ENCODE assay signal across 9 cellular contexts in the genomic region with DNA sequence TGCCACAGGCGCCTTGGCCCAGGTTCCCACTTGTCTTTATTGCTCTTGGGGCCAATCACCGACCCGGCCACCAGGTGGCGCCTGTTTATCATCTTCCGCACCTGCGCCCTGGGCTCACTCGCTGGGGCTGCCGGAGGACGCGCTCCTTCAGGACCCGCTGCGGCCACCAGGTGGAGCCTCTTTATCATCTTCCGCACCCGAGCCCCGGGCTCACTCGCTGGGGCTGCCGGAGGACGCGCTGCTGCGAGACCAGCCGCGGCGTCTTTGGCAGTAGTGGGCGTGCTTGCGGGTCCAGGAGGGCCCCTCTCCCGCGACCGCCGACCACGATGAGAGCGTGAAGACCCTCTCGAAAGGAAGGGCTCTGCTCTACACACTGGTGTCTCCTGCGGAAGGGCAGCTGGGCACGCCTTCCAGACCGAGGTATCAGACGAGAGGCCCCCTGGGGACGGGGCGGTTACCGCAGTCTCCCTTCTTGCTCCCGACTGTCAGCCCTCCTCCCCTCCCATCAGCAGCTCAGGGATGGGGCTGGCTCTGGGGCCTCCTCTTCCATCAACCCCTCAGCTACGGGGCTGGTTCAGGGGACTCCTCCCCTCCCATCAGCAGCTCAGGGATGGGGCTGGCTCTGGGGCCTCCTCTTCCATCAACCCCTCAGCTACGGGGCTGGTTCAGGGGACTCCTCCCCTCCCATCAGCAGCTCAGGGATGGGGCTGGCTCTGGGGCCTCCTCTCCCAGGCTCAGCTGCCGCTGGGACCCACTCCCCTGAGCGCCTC. TPM values are rescaled to one million over a fixed set of nuclear protein-coding genes. Genes with fewer than 3 reads are reported as not detected.
DNase-seq lines count a peak whose midpoint lies in the region; TF ChIP-seq lines count a peak whose summit lies in the region.
"Not testable (repeated sequence)": the region's sequence is repeated elsewhere in the genome, so short reads cannot be mapped to it uniquely, and the experiment has no call there.
"Had no signal": no experiment of that assay in that cellular context is flagged by ENCODE, and none has a peak within 500 bp of the region (broad histone marks: within the 10 kb centered on the region; RNA-seq: fewer than 3 reads in every experiment).

No MANE protein-coding gene starts in this region.

- not testable (repeated sequence) for H3K36me3 ChIP-seq in neural progenitor cell

- H3F3A ChIP-seq in neural progenitor cell (ENCODE audit: low read depth): not testable (repeated sequence)

- H3K27me3 ChIP-seq in neural progenitor cell: not testable (repeated sequence)

- H3K27ac Mint-ChIP-seq in neural progenitor cell: not testable (repeated sequence)

- H3K4me3 Mint-ChIP-seq in neural progenitor cell: peak overlapping the region; percentile 81

- H3K9ac ChIP-seq in neural progenitor cell: not testable (repeated sequence)

- H3K4me1 Mint-ChIP-seq in neural progenitor cell: not testable (repeated sequence)

- peak; percentile 59 for TF ChIP-seq CTCF in neural progenitor cell (IDR thresholded peaks at IDR 0.05)

- peaks cover 10% of the 10 kb centered on the region for H3K9me3 Mint-ChIP-seq in neural progenitor cell

- peak overlapping the region; percentile 72 for H2AFZ ChIP-seq in neural progenitor cell (replicated peaks)

- H3K27me3 Mint-ChIP-seq in neural progenitor cell (ENCODE audit: insufficient read depth, low read depth): not testable (repeated sequence)

- H4K20me1 ChIP-seq in neural progenitor cell (ENCODE audit: low read depth): not testable (repeated sequence)

- not testable (repeated sequence) for H3K27ac ChIP-seq in neural progenitor cell

- H3K79me2 ChIP-seq in neural progenitor cell (ENCODE audit: low read depth): not testable (repeated sequence)

- peaks cover 24% of the 10 kb centered on the region for H3K9me3 ChIP-seq in neural progenitor cell (ENCODE audit: low read depth)

- DNase-seq in GM03348 (ENCODE audit: low spot score) (peak; percentile 7), GOT3 (lab: John Stamatoyannopoulos, UW) (peak; percentile 71), HuH-7.5 (ENCODE audit: low spot score) (peak; percentile 49), SKM-1 treated with dmso at 0.1 percent for 144 hours (lab: John Stamatoyannopoulos, UW; ENCODE audit: unreplicated experiment) (peak; percentile 97), globus pallidus (ENCODE audit: low spot score) (peak; percentile 46), neural progenitor cell (ENCODE audit: low spot score) (peak; percentile 59)
- peak; percentile 64 for DNase-seq in activated naive CD4-positive, alpha-beta T cell treated with Interleukin-2 at 50 U/mL for 16 hours
- DNase-seq in stimulated activated naive CD4-positive, alpha-beta T cell treated with Interleukin-2 at 50 U/mL for 16 hours (lab: John Stamatoyannopoulos, UW): peak; percentile 40

- peak overlapping the region; percentile 47 for H3K4me2 ChIP-seq in neural progenitor cell

- H3K36me3 Mint-ChIP-seq in neural progenitor cell: not testable (repeated sequence)

- H3K4me3 ChIP-seq in neural progenitor cell: peak overlapping the region; percentile 30

- not testable (repeated sequence) for H3K4me1 ChIP-seq in neural progenitor cell

RNA-seq across cellular contexts. Expression of a gene that starts 11.5 kb away (rescaled TPM):
- total RNA-seq in neural progenitor cell (ENCODE audit: low replicate concordance): not detected in 2 replicates
- total RNA-seq: M059J had no signal

RNA-seq across cellular contexts. Expression of a gene that starts 12.5 kb away (rescaled TPM):
- not detected in 2 replicates for total RNA-seq in neural progenitor cell (ENCODE audit: low replicate concordance)
- total RNA-seq: M059J had no signal

RNA-seq across cellular contexts. Expression of a gene that starts 17.1 kb away (rescaled TPM):
- total RNA-seq in neural progenitor cell (ENCODE audit: low replicate concordance): not detected in 2 replicates
- total RNA-seq: M059J had no signal

RNA-seq across cellular contexts. Expression of a gene that starts 27.9 kb away (rescaled TPM):
- total RNA-seq in neural progenitor cell (ENCODE audit: low replicate concordance): not detected in 2 replicates
- total RNA-seq: M059J had no signal

RNA-seq across cellular contexts. Expression of a gene that starts 41.8 kb away (rescaled TPM):
- total RNA-seq in neural progenitor cell (ENCODE audit: low replicate concordance): not detected in 2 replicates
- total RNA-seq: M059J had no signal

Comparison
In these comparisons a context has a peak if more than half of its experiments do, and no peak if none do; other contexts are left out.
1. DNase-seq: peak in every context shown above with its lines; median percentile 97 in SKM-1 treated with dmso at 0.1 percent for 144 hours; 71 in GOT3; 64 in activated naive CD4-positive, alpha-beta T cell treated with Interleukin-2 at 50 U/mL for 16 hours; 59 in neural progenitor cell; 49 in HuH-7.5; 46 in globus pallidus; 40 in stimulated activated naive CD4-positive, alpha-beta T cell treated with Interleukin-2 at 50 U/mL for 16 hours; 7 in GM03348.